Comparison of ENCODE assay signal across 9 cellular contexts in the genomic region with DNA sequence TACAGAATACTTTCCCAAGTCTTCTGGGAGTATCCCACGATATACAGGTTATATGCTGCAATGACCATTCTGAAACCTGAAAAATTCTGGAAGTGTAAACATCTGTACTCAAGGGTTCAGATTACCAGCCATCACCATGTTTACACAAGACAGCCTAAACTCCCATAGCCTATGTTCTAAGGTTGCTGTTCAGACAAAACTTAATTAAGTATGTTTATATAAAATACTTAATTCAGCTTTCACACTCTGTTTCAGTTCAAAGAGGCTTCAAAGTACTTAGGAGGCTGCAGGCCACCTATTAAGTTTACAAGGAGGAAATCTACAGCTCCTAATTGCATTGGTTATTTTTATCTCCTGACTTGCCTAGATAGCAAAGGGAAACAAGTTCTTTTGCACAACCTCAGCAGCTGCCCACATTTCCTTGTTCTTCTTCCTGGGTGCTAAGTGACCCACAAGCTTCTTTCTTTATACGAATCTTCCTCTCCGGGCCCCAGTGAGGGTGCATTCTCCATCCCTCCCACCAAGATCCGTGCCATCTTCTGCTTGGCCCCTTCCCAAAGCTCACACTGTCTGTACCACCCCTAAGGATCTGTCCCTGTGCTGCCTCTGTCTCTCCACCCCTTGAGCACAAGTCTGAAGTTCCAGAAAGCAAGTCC. TPM values are rescaled to one million over a fixed set of nuclear protein-coding genes. Genes with fewer than 3 reads are reported as not detected.
A peak's percentile ranks its signal among the peaks of the same experiment; 100 is the strongest.
DNase-seq lines count a peak whose midpoint lies in the region; ATAC-seq and TF ChIP-seq lines count a peak whose summit lies in the region.
"Had no signal": no experiment of that assay in that cellular context is flagged by ENCODE, and none has a peak within 500 bp of the region (broad histone marks: within the 10 kb centered on the region; RNA-seq: fewer than 3 reads in every experiment).

No MANE protein-coding gene starts in this region.

- H2AFZ ChIP-seq in osteoblast (ENCODE audit: low read length), result no peak overlapping the region

- H3K9me3 ChIP-seq in DOHH2 (ENCODE audit: control insufficient read depth, insufficient read depth, low read length) (no peaks in the 10 kb centered on the region), osteoblast (ENCODE audit: low read depth, low read length) (no peaks in the 10 kb centered on the region)

- H3F3A ChIP-seq in DOHH2 (ENCODE audit: control insufficient read depth, insufficient read depth), result peaks cover 17% of the 10 kb centered on the region

- intact Hi-C loops in dendritic cell treated with granulocyte-macrophage colony-stimulating factor and Interleukin-4, amounts not matched to agents 40 ng/mL and 50 ng/mL, for 4 days (cut with micrococcal nuclease), result loop anchor here (5.0 kb wide), 1 partner anchor 57 kb away; a partner anchor contains a TSS

- peaks cover 23% of the 10 kb centered on the region for H4K20me1 ChIP-seq in DOHH2 (ENCODE audit: control insufficient read depth, insufficient read depth, low read depth, low read length)
- H4K20me1 ChIP-seq in osteoblast (ENCODE audit: insufficient read depth, low read length), result peaks cover 46% of the 10 kb centered on the region

- H3K4me1 Mint-ChIP-seq in dendritic cell treated with granulocyte-macrophage colony-stimulating factor and Interleukin-4, amounts not matched to agents 40 ng/mL and 50 ng/mL, for 4 days (ENCODE audit: low read depth), result peaks cover 70% of the 10 kb centered on the region

- H3K9me3 Mint-ChIP-seq in dendritic cell treated with granulocyte-macrophage colony-stimulating factor and Interleukin-4, amounts not matched to agents 40 ng/mL and 50 ng/mL, for 4 days, result no peaks in the 10 kb centered on the region

- H3K9me2 ChIP-seq in DOHH2 (replicated peaks; ENCODE audit: control insufficient read depth, low read length), result no peaks in the 10 kb centered on the region

- H3K4me2 ChIP-seq in DOHH2 (ENCODE audit: low read length), result peak overlapping the region; percentile 99
- peak overlapping the region; percentile 90 for H3K4me2 ChIP-seq in osteoblast (ENCODE audit: insufficient read depth, low read length)

- peaks cover 12% of the 10 kb centered on the region for H3K27me3 ChIP-seq in DOHH2 (ENCODE audit: control insufficient read depth, low read length)
- no peaks in the 10 kb centered on the region for H3K27me3 ChIP-seq in osteoblast (ENCODE audit: insufficient read depth, low read length)

- no peak for ATAC-seq in HG03045 (IDR thresholded peaks at IDR 0.05; ENCODE audit: unreplicated experiment)
- no peak for ATAC-seq in HG03378 (IDR thresholded peaks at IDR 0.05; ENCODE audit: unreplicated experiment)

- no peaks in the 10 kb centered on the region for H3K27me3 Mint-ChIP-seq in dendritic cell treated with granulocyte-macrophage colony-stimulating factor and Interleukin-4, amounts not matched to agents 40 ng/mL and 50 ng/mL, for 4 days

- H3K36me3 ChIP-seq in DOHH2 (ENCODE audit: control insufficient read depth, low read length) (peaks cover 4% of the 10 kb centered on the region), osteoblast (ENCODE audit: insufficient read depth, low read length) (peaks cover 2% of the 10 kb centered on the region)

- H3K4me3 Mint-ChIP-seq in dendritic cell treated with granulocyte-macrophage colony-stimulating factor and Interleukin-4, amounts not matched to agents 40 ng/mL and 50 ng/mL, for 4 days, result peak overlapping the region; percentile 97

- H3K4me3 ChIP-seq in DOHH2 (ENCODE audit: low read length), result peak overlapping the region; percentile 98
- peak overlapping the region; percentile 93 for H3K4me3 ChIP-seq in osteoblast (ENCODE audit: insufficient read depth, low read length)

- DNase-seq in MV-4-11 (lab: John Stamatoyannopoulos, UW) (peak; percentile 76), osteoblast (ENCODE audit: insufficient read length, low spot score, missing footprints) (peak; percentile 81), NCI-H2081 treated with DMSO at 0.1 percent for 48 hours (lab: John Stamatoyannopoulos, UW) (no peak), inferior parietal cortex (ENCODE audit: extremely low spot score) (no peak)
- DNase-seq: NCI-H748 treated with DMSO at 0.1 percent for 48 hours had no signal

- H3K27ac ChIP-seq in DOHH2 (ENCODE audit: low read depth, low read length) (no peak overlapping the region), osteoblast (ENCODE audit: low read depth, low read length) (peak overlapping the region; percentile 90)

- TF ChIP-seq CTCF in DOHH2 (IDR thresholded peaks at IDR 0.05; ENCODE audit: low read depth, low read length, poor library complexity, severe bottlenecking) (no peak), osteoblast (IDR thresholded peaks at IDR 0.05; ENCODE audit: extremely low read depth, low read depth, low read length) (no peak)

- H3K79me2 ChIP-seq in DOHH2 (ENCODE audit: control insufficient read depth, low read length) (peaks cover 65% of the 10 kb centered on the region), osteoblast (ENCODE audit: insufficient read depth, low read length) (peaks cover 83% of the 10 kb centered on the region)

- peak overlapping the region; percentile 97 for H3K27ac Mint-ChIP-seq in dendritic cell treated with granulocyte-macrophage colony-stimulating factor and Interleukin-4, amounts not matched to agents 40 ng/mL and 50 ng/mL, for 4 days

- H3K4me1 ChIP-seq in DOHH2 (ENCODE audit: control insufficient read depth, low read length) (peaks cover 39% of the 10 kb centered on the region), osteoblast (ENCODE audit: insufficient read depth, low read length) (peaks cover 17% of the 10 kb centered on the region)

- H3K36me3 Mint-ChIP-seq in dendritic cell treated with granulocyte-macrophage colony-stimulating factor and Interleukin-4, amounts not matched to agents 40 ng/mL and 50 ng/mL, for 4 days (ENCODE audit: low read depth), result peaks cover 45% of the 10 kb centered on the region

RNA-seq across cellular contexts. Expression of a gene that starts 2.0 kb away (rescaled TPM):
- 45.7 and 48.9 TPM in 2 replicates for total RNA-seq in osteoblast

RNA-seq across cellular contexts. Expression of a gene that starts 2.2 kb away (rescaled TPM):
- 12.4 and 13.8 TPM in 2 replicates for total RNA-seq in osteoblast

RNA-seq across cellular contexts. Expression of a gene that starts 43.3 kb away (rescaled TPM):
- total RNA-seq in osteoblast, result 10.3 and 15.2 TPM in 2 replicates

RNA-seq across cellular contexts. Expression of a gene that starts 56.7 kb away (rescaled TPM):
- 23.0 and 26.4 TPM in 2 replicates for total RNA-seq in osteoblast

Comparison
In these comparisons a context has a peak if more than half of its experiments do, and no peak if none do; other contexts are left out.
1. DNase-seq: peak in MV-4-11 (single experiment) and osteoblast (single experiment); none in NCI-H2081 treated with DMSO at 0.1 percent for 48 hours (single experiment) and inferior parietal cortex (single experiment).